12 cellular contexts compared by ENCODE assay signal in genomic region chr7:2796358-2797352, GRCh38. TPM values are rescaled to one million over a fixed set of nuclear protein-coding genes. Genes with fewer than 3 reads are reported as not detected.
DNase-seq lines count a peak whose midpoint lies in the region; ATAC-seq, FAIRE-seq and TF ChIP-seq lines count a peak whose summit lies in the region.
"Had no signal": no experiment of that assay in that cellular context is flagged by ENCODE, and none has a peak within 500 bp of the region (broad histone marks: within the 10 kb centered on the region; RNA-seq: fewer than 3 reads in every experiment).

No MANE protein-coding gene starts in this region.

- H3K9me3 ChIP-seq in K562 (replicated peaks; ENCODE audit: control insufficient read depth, insufficient read depth, low read depth, low read length) (no peaks in the 10 kb centered on the region), psoas muscle (no peaks in the 10 kb centered on the region)
- H3K9me3 ChIP-seq: neutrophil had no signal

- TF ChIP-seq POLR2A in K562 (conservative IDR thresholded peaks at IDR 0.05): no peak

- no peaks in the 10 kb centered on the region for H3K9me1 ChIP-seq in K562 (ENCODE audit: control insufficient read depth, insufficient read depth, low read length)

- peaks cover 24% of the 10 kb centered on the region for H3K79me2 ChIP-seq in K562 (ENCODE audit: control insufficient read depth, insufficient read depth, low read length)

- FAIRE-seq in K562 (lab: Jason Lieb, UNC): no peak

- TF ChIP-seq CTCF in K562 (IDR thresholded peaks at IDR 0.05 in 2 of 3, conservative IDR thresholded peaks at IDR 0.05 in 1 of 3; ENCODE audit: insufficient read depth in 2 of 3, low read depth in 1 of 3, low read length in 3 of 3): no peak
- TF ChIP-seq CTCF in psoas muscle (IDR thresholded peaks at IDR 0.05): no peak

- POLR2A ChIA-PET in K562 (lab: Yijun Ruan, JAX): interaction anchor here (0.6 to 1.1 kb wide), 2 partner anchors 9 to 13 kb away, joined by 3 to 5 read pairs; no protein-coding TSS in a partner anchor

- H3K27ac ChIP-seq in K562 (ENCODE audit: extremely low read depth, low read depth, low read length): no peak overlapping the region
- H3K27ac ChIP-seq in psoas muscle: peak overlapping the region; percentile 54
- H3K27ac ChIP-seq: neutrophil had no signal

- intact Hi-C loops in K562 (cut with micrococcal nuclease) (no loop called here), left ventricle myocardium superior (cut with micrococcal nuclease) (no loop called here), psoas muscle (cut with DNase I) (loop anchor here in 1 of 2 donors (5.0 kb wide), 1 partner anchor 34 kb away; no protein-coding TSS in a partner anchor)

- DNase-seq in AG08396 (ENCODE audit: low spot score) (peak; percentile 67), K562 (ENCODE audit: extremely low read depth in 1 of 4, low spot score in 3 of 4) (no peak), left ventricle myocardium superior (peak; percentile 79), psoas muscle (peak; percentile 81 to 83), NCI-H2107 (lab: John Stamatoyannopoulos, UW) (no peak), kidney glomerular epithelial cell (lab: John Stamatoyannopoulos, UW) (no peak)
- no peak for DNase-seq in stimulated activated CD4-positive, alpha-beta T cell treated with anti-CD3 and anti-CD28 coated beads, Interleukin-1b, Interleukin-23, amount 100 ng/mL, for 48 hours
- DNase-seq in stimulated activated naive CD4-positive, alpha-beta T cell treated with Interleukin-2 at 50 U/mL for 16 hours (lab: John Stamatoyannopoulos, UW): no peak
- DNase-seq: activated CD4-positive, alpha-beta T cell treated with anti-CD3 and anti-CD28 coated beads for 36 hours; activated naive CD8-positive, alpha-beta T cell treated with anti-CD3 and anti-CD28 coated beads for 36 hours; NCI-H1105 had no signal

- H2AFZ ChIP-seq in K562 (ENCODE audit: low read depth, low read length): no peak overlapping the region

- TF ChIP-seq EP300 in K562 (IDR thresholded peaks at IDR 0.05; ENCODE audit: low read length): no peak

- ATAC-seq in K562 (no peak), left ventricle myocardium superior (peak; percentile 78), psoas muscle (peak; percentile 59 to 75 (median 72))
- ATAC-seq: activated CD4-positive, alpha-beta T cell treated with anti-CD3 and anti-CD28 coated beads for 36 hours had no signal

- BruUV-seq in K562 (replicated peaks; lab: Mats Ljungman, UMichigan): no TSS peak

- no peaks in the 10 kb centered on the region for H3K27me3 ChIP-seq in K562 (ENCODE audit: control insufficient read depth in 2 of 2, insufficient read depth in 2 of 2, low read length in 2 of 2)
- H3K27me3 ChIP-seq in psoas muscle (ENCODE audit: insufficient read depth in 3 of 3, low read length in 2 of 3): no peaks in the 10 kb centered on the region
- H3K27me3 ChIP-seq: neutrophil had no signal

- no peak for TF ChIP-seq RAD21 in K562 (CRISPR knock-in tag; conservative IDR thresholded peaks at IDR 0.05 in 1 of 2, IDR thresholded peaks at IDR 0.05 in 1 of 2)

- no peak overlapping the region for H3K9ac ChIP-seq in K562 (ENCODE audit: insufficient read depth in 1 of 2, low read depth in 2 of 2, low read length in 2 of 2)

- H3K36me3 ChIP-seq in K562 (ENCODE audit: control insufficient read depth, insufficient read depth, low read length) (peaks cover 23% of the 10 kb centered on the region; the same call in 2 of the 3 replicates), psoas muscle (ENCODE audit: insufficient read depth in 1 of 2, low read depth in 1 of 2) (peaks cover 4 to 32% of the 10 kb centered on the region in 2 donors)
- H3K36me3 ChIP-seq: neutrophil had no signal

- H3K4me1 ChIP-seq in K562 (replicated peaks in 1 of 2; ENCODE audit: control insufficient read depth in 2 of 2, insufficient read depth in 2 of 2, low read length in 2 of 2): peaks cover 0 to 9% of the 10 kb centered on the region in 2 experiments; a peak in 3 of 5 replicates
- peaks cover 17% of the 10 kb centered on the region for H3K4me1 ChIP-seq in psoas muscle

- H3K4me2 ChIP-seq in K562 (ENCODE audit: insufficient read depth, low read length): no peak overlapping the region

- CTCF ChIA-PET in K562 (lab: Yijun Ruan, JAX; ENCODE audit: low intra/inter-chr PET ratio): no interaction called here

- H4K20me1 ChIP-seq in K562 (replicated peaks; ENCODE audit: control insufficient read depth, insufficient read depth, low read length): 0 out of 2 replicates have a peak, but pooled peaks cover 3% of the 10 kb centered on the region

- in situ Hi-C loops in K562 (cut with MboI): no loop called here

- H3K4me3 ChIP-seq in K562: no peak overlapping the region
- no peak overlapping the region for H3K4me3 ChIP-seq in psoas muscle

- WGBS in K562 (ENCODE audit: insufficient coverage, low coverage, missing lambda C conversion rate): 74% methylated on average over 20 of the region's 20 CpGs
- 39 to 55% (median 43%) methylated on average over 20 of the region's 20 CpGs for WGBS in psoas muscle, 3 donors

TF ChIP-seq in K562, 482 proteins besides CTCF, POLR2A, EP300 and RAD21:
- TF ChIP-seq ZBTB33 (CRISPR knock-in tag; IDR thresholded peaks at IDR 0.05): peak; percentile 68
- no peak for TF ChIP-seq ZFP91 (CRISPR knock-in tag; IDR thresholded peaks at IDR 0.05)

RNA-seq across cellular contexts. Expression of gene GNA12, which starts 47.5 kb away (rescaled TPM):
- total RNA-seq in K562 (2011; cell fraction: chromatin; rRNA removed; ENCODE audit: low replicate concordance): 34.3 and 48.1 TPM in 2 replicates
- total RNA-seq in K562 (2011; cell fraction: nucleolus; rRNA removed): 27.5 and 29.5 TPM in 2 replicates
- total RNA-seq in K562 (2011; cell fraction: nucleoplasm; rRNA removed): 23.2 and 24.7 TPM in 2 replicates
- total RNA-seq in K562 (2014; rRNA removed) (3.6 and 6.3 TPM in 2 replicates), K562 (2014; rRNA removed; fragmentation: Illumina TruSeq; extraction: Trizol) (6.6 and 8.4 TPM in 2 replicates), K562 (2015; rRNA removed; fragmentation: Illumina TruSeq; extraction: Trizol) (9.2 and 9.6 TPM in 2 replicates), K562 (2021) (24.5 and 25.0 TPM in 2 replicates), left ventricle myocardium superior (40.4 TPM), psoas muscle (10 to 100 TPM; 14.6 to 20.2 (median 15.0) TPM)
- polyA plus RNA-seq in K562 (2011; rRNA removed) (32.7 and 34.2 TPM in 2 replicates), K562 (2014; fragmentation: Illumina TruSeq; extraction: Trizol) (19.4 and 20.7 TPM in 2 replicates), K562 (2014; fragmentation: Nextera tagmentation; extraction: Ambion mirVana) (1 to 10 TPM in 1 of 2 experiments, under 1 TPM in 1; 0.65 to 2.2 TPM), K562 (2014; rRNA removed) (16.4 and 18.3 TPM in 2 replicates), psoas muscle (10 to 100 TPM in 2 of 3 donors, 1 to 10 TPM in 1; 7.1 to 19.3 (median 17.6) TPM)
- polyA plus RNA-seq in K562 (2011; cell fraction: cytosol; rRNA removed): 30.5 and 36.3 TPM in 2 replicates
- 18.5 and 19.3 TPM in 2 replicates for polyA plus RNA-seq in K562 (2011; cell fraction: nucleus; rRNA removed)
- polyA plus RNA-seq in K562 (2012): 18.1 and 31.2 TPM in 2 replicates
- polyA minus RNA-seq in K562 (2011; rRNA and poly(A)+ RNA removed): 30.0 and 50.8 TPM in 2 replicates
- polyA minus RNA-seq in K562 (2011; cell fraction: cytosol; rRNA and poly(A)+ RNA removed): 22.2 and 27.2 TPM in 2 replicates
- polyA minus RNA-seq in K562 (2011; cell fraction: nucleus; rRNA and poly(A)+ RNA removed): 6.3 and 10.7 TPM in 2 replicates

Comparison
In these comparisons a context has a peak if more than half of its experiments do, and no peak if none do; other contexts are left out.
1. DNase-seq: peak in AG08396 (single experiment), left ventricle myocardium superior (single experiment) and psoas muscle (2 of 2); none in K562 (0 of 4), stimulated activated CD4-positive, alpha-beta T cell treated with anti-CD3 and anti-CD28 coated beads, Interleukin-1b, Interleukin-23, amount 100 ng/mL, for 48 hours (single experiment), NCI-H2107 (single experiment), kidney glomerular epithelial cell (single experiment) and stimulated activated naive CD4-positive, alpha-beta T cell treated with Interleukin-2 at 50 U/mL for 16 hours (single experiment).